Comparison of ENCODE assay signal across 1 cellular context in genomic region chr19:45645068-45645630, GRCh38.
TF ChIP-seq lines count a peak whose summit lies in the region.

No MANE protein-coding gene starts in this region.

TF ChIP-seq in GM12878, 131 proteins besides CTCF, POLR2A, EP300 and RAD21:
- TF ChIP-seq PAX5 (IDR thresholded peaks at IDR 0.05; ENCODE audit: borderline replicate concordance, low read depth, low read length) = no peak
- TF ChIP-seq RBBP5 (conservative IDR thresholded peaks at IDR 0.05) = no peak
- no peak for TF ChIP-seq ZNF274 (IDR thresholded peaks at IDR 0.05; ENCODE audit: insufficient read depth, insufficient read length)
- TF ChIP-seq, protein P1, sequence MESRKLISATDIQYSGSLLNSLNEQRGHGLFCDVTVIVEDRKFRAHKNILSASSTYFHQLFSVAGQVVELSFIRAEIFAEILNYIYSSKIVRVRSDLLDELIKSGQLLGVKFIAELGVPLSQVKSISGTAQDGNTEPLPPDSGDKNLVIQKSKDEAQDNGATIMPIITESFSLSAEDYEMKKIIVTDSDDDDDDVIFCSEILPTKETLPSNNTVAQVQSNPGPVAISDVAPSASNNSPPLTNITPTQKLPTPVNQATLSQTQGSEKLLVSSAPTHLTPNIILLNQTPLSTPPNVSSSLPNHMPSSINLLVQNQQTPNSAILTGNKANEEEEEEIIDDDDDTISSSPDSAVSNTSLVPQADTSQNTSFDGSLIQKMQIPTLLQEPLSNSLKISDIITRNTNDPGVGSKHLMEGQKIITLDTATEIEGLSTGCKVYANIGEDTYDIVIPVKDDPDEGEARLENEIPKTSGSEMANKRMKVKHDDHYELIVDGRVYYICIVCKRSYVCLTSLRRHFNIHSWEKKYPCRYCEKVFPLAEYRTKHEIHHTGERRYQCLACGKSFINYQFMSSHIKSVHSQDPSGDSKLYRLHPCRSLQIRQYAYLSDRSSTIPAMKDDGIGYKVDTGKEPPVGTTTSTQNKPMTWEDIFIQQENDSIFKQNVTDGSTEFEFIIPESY (IDR thresholded peaks at IDR 0.05) = no peak
- TF ChIP-seq TBL1XR1 (IDR thresholded peaks at IDR 0.05; ENCODE audit: low read depth, low read length) = 0 out of 2 replicates have a peak, but pooled peaks have one; percentile 11
- no peak for TF ChIP-seq SMAD5 (IDR thresholded peaks at IDR 0.05; ENCODE audit: low read depth)
- TF ChIP-seq MEF2B (IDR thresholded peaks at IDR 0.05; ENCODE audit: partially characterized antibody, poor library complexity, severe bottlenecking) = peak; percentile 18
- no peak for TF ChIP-seq SMAD1 (IDR thresholded peaks at IDR 0.05; ENCODE audit: low read depth, partially characterized antibody)
- TF ChIP-seq SREBF2 (IDR thresholded peaks at IDR 0.05; ENCODE audit: low read length) = no peak
- no peak for TF ChIP-seq NFYA (IDR thresholded peaks at IDR 0.05; ENCODE audit: borderline replicate concordance, low read depth, low read length)
- no peak for TF ChIP-seq ZBTB4 (CRISPR knock-in tag; IDR thresholded peaks at IDR 0.05)
- 0 out of 2 replicates have a peak, but pooled peaks have one; percentile 17 for TF ChIP-seq MXI1 (IDR thresholded peaks at IDR 0.05; ENCODE audit: low read depth, low read length)
- no peak for TF ChIP-seq ATF2 (IDR thresholded peaks at IDR 0.05; ENCODE audit: low read length)
- 0 out of 2 replicates have a peak, but pooled peaks have one; percentile 42 for TF ChIP-seq LARP7 (IDR thresholded peaks at IDR 0.05)
- TF ChIP-seq YBX1 (IDR thresholded peaks at IDR 0.05) = no peak
- TF ChIP-seq, protein P2, sequence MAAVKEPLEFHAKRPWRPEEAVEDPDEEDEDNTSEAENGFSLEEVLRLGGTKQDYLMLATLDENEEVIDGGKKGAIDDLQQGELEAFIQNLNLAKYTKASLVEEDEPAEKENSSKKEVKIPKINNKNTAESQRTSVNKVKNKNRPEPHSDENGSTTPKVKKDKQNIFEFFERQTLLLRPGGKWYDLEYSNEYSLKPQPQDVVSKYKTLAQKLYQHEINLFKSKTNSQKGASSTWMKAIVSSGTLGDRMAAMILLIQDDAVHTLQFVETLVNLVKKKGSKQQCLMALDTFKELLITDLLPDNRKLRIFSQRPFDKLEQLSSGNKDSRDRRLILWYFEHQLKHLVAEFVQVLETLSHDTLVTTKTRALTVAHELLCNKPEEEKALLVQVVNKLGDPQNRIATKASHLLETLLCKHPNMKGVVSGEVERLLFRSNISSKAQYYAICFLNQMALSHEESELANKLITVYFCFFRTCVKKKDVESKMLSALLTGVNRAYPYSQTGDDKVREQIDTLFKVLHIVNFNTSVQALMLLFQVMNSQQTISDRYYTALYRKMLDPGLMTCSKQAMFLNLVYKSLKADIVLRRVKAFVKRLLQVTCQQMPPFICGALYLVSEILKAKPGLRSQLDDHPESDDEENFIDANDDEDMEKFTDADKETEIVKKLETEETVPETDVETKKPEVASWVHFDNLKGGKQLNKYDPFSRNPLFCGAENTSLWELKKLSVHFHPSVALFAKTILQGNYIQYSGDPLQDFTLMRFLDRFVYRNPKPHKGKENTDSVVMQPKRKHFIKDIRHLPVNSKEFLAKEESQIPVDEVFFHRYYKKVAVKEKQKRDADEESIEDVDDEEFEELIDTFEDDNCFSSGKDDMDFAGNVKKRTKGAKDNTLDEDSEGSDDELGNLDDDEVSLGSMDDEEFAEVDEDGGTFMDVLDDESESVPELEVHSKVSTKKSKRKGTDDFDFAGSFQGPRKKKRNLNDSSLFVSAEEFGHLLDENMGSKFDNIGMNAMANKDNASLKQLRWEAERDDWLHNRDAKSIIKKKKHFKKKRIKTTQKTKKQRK (IDR thresholded peaks at IDR 0.05; ENCODE audit: low read depth, low read length) = no peak
- TF ChIP-seq BMI1 (IDR thresholded peaks at IDR 0.05; ENCODE audit: borderline replicate concordance) = peak; percentile 97
- no peak for TF ChIP-seq SIX5 (IDR thresholded peaks at IDR 0.05; ENCODE audit: low read depth, low read length, severe bottlenecking)
- TF ChIP-seq, protein P3, sequence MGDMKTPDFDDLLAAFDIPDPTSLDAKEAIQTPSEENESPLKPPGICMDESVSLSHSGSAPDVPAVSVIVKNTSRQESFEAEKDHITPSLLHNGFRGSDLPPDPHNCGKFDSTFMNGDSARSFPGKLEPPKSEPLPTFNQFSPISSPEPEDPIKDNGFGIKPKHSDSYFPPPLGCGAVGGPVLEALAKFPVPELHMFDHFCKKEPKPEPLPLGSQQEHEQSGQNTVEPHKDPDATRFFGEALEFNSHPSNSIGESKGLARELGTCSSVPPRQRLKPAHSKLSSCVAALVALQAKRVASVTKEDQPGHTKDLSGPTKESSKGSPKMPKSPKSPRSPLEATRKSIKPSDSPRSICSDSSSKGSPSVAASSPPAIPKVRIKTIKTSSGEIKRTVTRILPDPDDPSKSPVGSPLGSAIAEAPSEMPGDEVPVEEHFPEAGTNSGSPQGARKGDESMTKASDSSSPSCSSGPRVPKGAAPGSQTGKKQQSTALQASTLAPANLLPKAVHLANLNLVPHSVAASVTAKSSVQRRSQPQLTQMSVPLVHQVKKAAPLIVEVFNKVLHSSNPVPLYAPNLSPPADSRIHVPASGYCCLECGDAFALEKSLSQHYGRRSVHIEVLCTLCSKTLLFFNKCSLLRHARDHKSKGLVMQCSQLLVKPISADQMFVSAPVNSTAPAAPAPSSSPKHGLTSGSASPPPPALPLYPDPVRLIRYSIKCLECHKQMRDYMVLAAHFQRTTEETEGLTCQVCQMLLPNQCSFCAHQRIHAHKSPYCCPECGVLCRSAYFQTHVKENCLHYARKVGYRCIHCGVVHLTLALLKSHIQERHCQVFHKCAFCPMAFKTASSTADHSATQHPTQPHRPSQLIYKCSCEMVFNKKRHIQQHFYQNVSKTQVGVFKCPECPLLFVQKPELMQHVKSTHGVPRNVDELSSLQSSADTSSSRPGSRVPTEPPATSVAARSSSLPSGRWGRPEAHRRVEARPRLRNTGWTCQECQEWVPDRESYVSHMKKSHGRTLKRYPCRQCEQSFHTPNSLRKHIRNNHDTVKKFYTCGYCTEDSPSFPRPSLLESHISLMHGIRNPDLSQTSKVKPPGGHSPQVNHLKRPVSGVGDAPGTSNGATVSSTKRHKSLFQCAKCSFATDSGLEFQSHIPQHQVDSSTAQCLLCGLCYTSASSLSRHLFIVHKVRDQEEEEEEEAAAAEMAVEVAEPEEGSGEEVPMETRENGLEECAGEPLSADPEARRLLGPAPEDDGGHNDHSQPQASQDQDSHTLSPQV (IDR thresholded peaks at IDR 0.05) = no peak
- no peak for TF ChIP-seq ETV6 (conservative IDR thresholded peaks at IDR 0.05 in 1 of 2, IDR thresholded peaks at IDR 0.05 in 1 of 2; ENCODE audit: borderline replicate concordance in 1 of 2, low read depth in 1 of 2)
- TF ChIP-seq CUX1 (IDR thresholded peaks at IDR 0.05; ENCODE audit: insufficient replicate concordance, low read depth, low read length) = no peak
- TF ChIP-seq IRF3 (IDR thresholded peaks at IDR 0.05) = no peak
- TF ChIP-seq IKZF2 (IDR thresholded peaks at IDR 0.05) = no peak
- no peak for TF ChIP-seq RELA (IDR thresholded peaks at IDR 0.05; ENCODE audit: borderline replicate concordance, partially characterized antibody)
- TF ChIP-seq JUND (IDR thresholded peaks at IDR 0.05; ENCODE audit: low read depth, low read length) = no peak
- TF ChIP-seq ZZZ3 (IDR thresholded peaks at IDR 0.05; ENCODE audit: control insufficient read depth, insufficient read length, low read depth) = no peak
- TF ChIP-seq KDM1A (IDR thresholded peaks at IDR 0.05; ENCODE audit: borderline replicate concordance) = peak; percentile 89; the same call in 1 of the 2 replicates
- TF ChIP-seq GABPA (IDR thresholded peaks at IDR 0.05; ENCODE audit: low read depth) = no peak
